Comparison of ENCODE assay signal across 22 cellular contexts in genomic region chr13:51325837-51326236, GRCh38. TPM values are rescaled to one million over a fixed set of nuclear protein-coding genes. Genes with fewer than 3 reads are reported as not detected.
"Had no signal": no experiment of that assay in that cellular context is flagged by ENCODE, and none has a peak within 500 bp of the region (broad histone marks: within the 10 kb centered on the region; RNA-seq: fewer than 3 reads in every experiment).

No MANE protein-coding gene starts in this region.

- H3K36me3 ChIP-seq: colonic mucosa, spleen, tibial artery, WERI-Rb-1 had no signal

- H3K27ac Mint-ChIP-seq: activated T-cell treated with anti-CD3 and anti-CD28 coated beads, Interleukin-2, amount 50 U/mL, for 72 hours; naive thymus-derived CD4-positive, alpha-beta T cell; stimulated activated naive B cell treated with anti-CD40 and anti-IgM and Interleukin-4, amounts not matched to agents 10 μg/mL and 1 μg/mL and 100 μg/mL, for 72 hours had no signal

- H3K36me3 Mint-ChIP-seq: naive thymus-derived CD4-positive, alpha-beta T cell had no signal

- ATAC-seq: activated T-cell treated with anti-CD3 and anti-CD28 coated beads, Interleukin-2, amount 50 U/mL, for 72 hours; body of pancreas; naive thymus-derived CD4-positive, alpha-beta T cell had no signal

- DNase-seq: activated CD4-positive, alpha-beta T cell treated with anti-CD3 and anti-CD28 coated beads, Interleukin-2, amount 50 U/mL, for 4 hours; activated effector memory CD4-positive, alpha-beta T cell treated with anti-CD3 and anti-CD28 coated beads, Interleukin-2, amount 50 U/mL, for 16 hours; activated naive CD4-positive, alpha-beta T cell treated with anti-CD3 and anti-CD28 coated beads, Interleukin-2, amount 50 U/mL, for 16 hours; activated T-cell treated with anti-CD3 and anti-CD28 coated beads, Interleukin-2, amount 50 U/mL, for 72 hours; amniotic stem cell; body of pancreas; colonic mucosa; erythroblast; mesendoderm; naive thymus-derived CD4-positive, alpha-beta T cell; spleen; stimulated activated naive B cell treated with anti-CD40 and anti-IgM and Interleukin-4, amounts not matched to agents 10 μg/mL and 1 μg/mL and 100 μg/mL, for 72 hours; SW 1271; tibial artery; WERI-Rb-1 had no signal

- H3K4me1 ChIP-seq: body of pancreas, colonic mucosa, parathyroid adenoma had no signal

- H3K27ac ChIP-seq: body of pancreas, colonic mucosa, parathyroid adenoma, spleen, tibial artery, WERI-Rb-1 had no signal

- H3K4me3 ChIP-seq: body of pancreas, colonic mucosa, spleen, tibial artery had no signal

- H3K9me3 Mint-ChIP-seq: activated T-cell treated with anti-CD3 and anti-CD28 coated beads, Interleukin-2, amount 50 U/mL, for 72 hours; central memory CD8-positive, alpha-beta T cell; naive thymus-derived CD4-positive, alpha-beta T cell; stimulated activated naive B cell treated with anti-CD40 and anti-IgM and Interleukin-4, amounts not matched to agents 10 μg/mL and 1 μg/mL and 100 μg/mL, for 72 hours had no signal

- H3K4me3 Mint-ChIP-seq: activated T-cell treated with anti-CD3 and anti-CD28 coated beads, Interleukin-2, amount 50 U/mL, for 72 hours; central memory CD8-positive, alpha-beta T cell; naive thymus-derived CD4-positive, alpha-beta T cell; stimulated activated naive B cell treated with anti-CD40 and anti-IgM and Interleukin-4, amounts not matched to agents 10 μg/mL and 1 μg/mL and 100 μg/mL, for 72 hours had no signal

- H3K27me3 ChIP-seq: body of pancreas, colonic mucosa, spleen, tibial artery had no signal

- H2AFZ ChIP-seq: parathyroid adenoma had no signal

- H3K79me2 ChIP-seq: parathyroid adenoma had no signal

- H3K27me3 Mint-ChIP-seq: central memory CD8-positive, alpha-beta T cell; naive thymus-derived CD4-positive, alpha-beta T cell had no signal

RNA-seq across cellular contexts. Expression of gene SERPINE3, which starts 13.7 kb away (rescaled TPM):
- total RNA-seq: activated CD8-positive, alpha-beta memory T cell treated with anti-CD3 and anti-CD28 coated beads for 36 hours; activated T-cell treated with anti-CD3 and anti-CD28 coated beads, Interleukin-2, amount 50 U/mL, for 72 hours; body of pancreas; colonic mucosa; liver; mucosa of gallbladder; naive thymus-derived CD4-positive, alpha-beta T cell; renal cortical epithelial cell; T-helper 2 cell treated with Interferon-gamma antibody and Interleukin-4, amounts not matched to agents 100 ng/mL and 5 ng/mL, for 36 hours had no signal
- polyA plus RNA-seq: naive thymus-derived CD4-positive, alpha-beta T cell; spleen had no signal
